8 cellular contexts compared by ENCODE assay signal in the genomic region with DNA sequence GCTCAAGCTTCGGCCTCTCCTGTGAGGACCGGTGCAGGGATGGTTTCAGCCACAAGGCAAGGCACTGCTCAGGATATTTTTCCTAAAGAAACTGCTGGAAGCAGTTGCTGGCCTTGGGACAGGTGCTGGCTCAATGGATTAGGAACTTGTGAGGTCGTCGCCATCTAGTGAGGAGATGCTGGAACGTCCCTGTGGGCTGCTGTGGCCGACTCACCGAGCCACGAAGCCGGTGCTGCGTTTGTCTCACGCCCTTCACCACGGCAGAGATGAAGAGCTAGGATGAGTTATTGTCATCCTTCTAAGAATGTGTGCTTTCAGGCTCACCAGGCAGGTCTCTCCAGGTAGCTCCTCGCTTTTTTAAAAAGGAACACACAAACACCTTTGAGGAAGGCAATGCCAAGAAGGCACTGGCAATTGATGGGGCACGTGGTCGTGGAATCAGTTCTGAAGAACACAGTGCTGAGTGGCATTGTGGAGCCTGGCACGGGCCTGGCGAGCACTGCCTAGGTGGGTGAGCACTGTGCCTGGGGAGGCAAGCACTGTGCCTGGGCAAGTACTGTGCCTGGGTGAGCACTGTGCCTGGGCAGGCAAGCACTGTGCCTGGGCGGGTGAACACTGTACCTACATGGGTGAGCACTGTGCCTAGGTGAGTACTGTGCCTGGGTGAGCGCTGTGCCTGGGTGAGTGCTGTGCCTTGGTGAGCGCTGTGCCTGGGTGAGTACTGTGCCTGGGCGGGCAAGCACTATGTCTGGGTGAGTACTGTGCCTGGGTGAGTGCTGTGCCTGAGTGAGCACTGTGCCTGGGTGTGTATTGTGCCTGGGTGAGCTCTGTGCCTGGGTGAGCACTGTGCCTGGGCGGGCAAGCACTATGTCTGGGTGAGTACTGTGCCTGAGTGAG.
DNase-seq lines count a peak whose midpoint lies in the region; TF ChIP-seq lines count a peak whose summit lies in the region.

No MANE protein-coding gene starts in this region.

- TF ChIP-seq POLR2A in spleen (IDR thresholded peaks at IDR 0.05), result no peak

- CTCF ChIA-PET in SK-N-SH (lab: Yijun Ruan, JAX), result interaction anchor here (0.6 to 0.9 kb wide), 2 partner anchors 20 to 400 kb away, joined by 3 read pairs; no protein-coding TSS in a partner anchor

- DNase-seq in KBM-7 (peak; percentile 9), SK-N-SH (peak; percentile 50), glomerular visceral epithelial cell (ENCODE audit: extremely low spot score) (peak; percentile 39), pulmonary artery endothelial cell (ENCODE audit: low read depth, low spot score) (peak; percentile 10), spleen (no peak), GM19238 (ENCODE audit: insufficient read length, low spot score) (no peak)
- DNase-seq in T-helper 2 cell treated with Interferon-gamma antibody and Interleukin-4, amounts not matched to agents 5 μg/mL and 100 μg/mL, for 36 hours (ENCODE audit: low spot score), result no peak

- H3K4me3 Mint-ChIP-seq in T-helper 2 cell treated with Interferon-gamma antibody and Interleukin-4, amounts not matched to agents 5 μg/mL and 100 μg/mL, for 36 hours, result no peak overlapping the region

- H3K27me3 Mint-ChIP-seq in T-helper 2 cell treated with Interferon-gamma antibody and Interleukin-4, amounts not matched to agents 5 μg/mL and 100 μg/mL, for 36 hours (ENCODE audit: low read depth), result peaks cover 18% of the 10 kb centered on the region

- H3K4me2 ChIP-seq in DOHH2 (ENCODE audit: low read length) (no peak overlapping the region), SK-N-SH (no peak overlapping the region)

- no peak for TF ChIP-seq EP300 in SK-N-SH (IDR thresholded peaks at IDR 0.05; ENCODE audit: borderline replicate concordance in 1 of 2, low read depth in 1 of 2, low read length in 1 of 2)

- no peaks in the 10 kb centered on the region for H4K20me1 ChIP-seq in DOHH2 (ENCODE audit: control insufficient read depth, insufficient read depth, low read depth, low read length)
- no peaks in the 10 kb centered on the region for H4K20me1 ChIP-seq in SK-N-SH (ENCODE audit: insufficient read depth)

- H3F3A ChIP-seq in DOHH2 (ENCODE audit: control insufficient read depth, insufficient read depth) (no peaks in the 10 kb centered on the region), SK-N-SH (replicated peaks; ENCODE audit: insufficient read depth) (no peaks in the 10 kb centered on the region)

- H3K36me3 Mint-ChIP-seq in T-helper 2 cell treated with Interferon-gamma antibody and Interleukin-4, amounts not matched to agents 5 μg/mL and 100 μg/mL, for 36 hours (ENCODE audit: low read depth), result no peaks in the 10 kb centered on the region

- no peak overlapping the region for H3K27ac Mint-ChIP-seq in T-helper 2 cell treated with Interferon-gamma antibody and Interleukin-4, amounts not matched to agents 5 μg/mL and 100 μg/mL, for 36 hours

- in situ Hi-C loops in KBM-7 (cut with MboI; ENCODE audit: low pct_unique_long_range_greater_than_20kb, low sequenced_read_pairs), result no loop called here

- H3K4me1 Mint-ChIP-seq in T-helper 2 cell treated with Interferon-gamma antibody and Interleukin-4, amounts not matched to agents 5 μg/mL and 100 μg/mL, for 36 hours (ENCODE audit: low read depth), result no peaks in the 10 kb centered on the region

- H3K4me3 ChIP-seq in DOHH2 (ENCODE audit: low read length) (no peak overlapping the region), SK-N-SH (ENCODE audit: low read depth in 2 of 2, low read length in 1 of 2) (no peak overlapping the region), spleen (no peak overlapping the region)

- no peak overlapping the region for H2AFZ ChIP-seq in SK-N-SH (ENCODE audit: low read depth)

- 0 out of 2 replicates have a peak, but pooled peaks cover 2% of the 10 kb centered on the region for H3K27me3 ChIP-seq in DOHH2 (ENCODE audit: control insufficient read depth, low read length)
- H3K27me3 ChIP-seq in SK-N-SH (ENCODE audit: insufficient read depth), result peaks cover 42% of the 10 kb centered on the region
- H3K27me3 ChIP-seq in spleen (replicated peaks in 1 of 7), result peaks cover 0 to 38% (median 0%) of the 10 kb centered on the region in 7 donors

- TF ChIP-seq RAD21 in SK-N-SH (IDR thresholded peaks at IDR 0.05; ENCODE audit: low read length), result peak; percentile 50

- H3K27ac ChIP-seq in DOHH2 (ENCODE audit: low read depth, low read length), result no peak overlapping the region
- no peak overlapping the region for H3K27ac ChIP-seq in SK-N-SH (ENCODE audit: low read depth in 2 of 2, low read length in 1 of 2)
- no peak overlapping the region for H3K27ac ChIP-seq in spleen

- H3K9me3 Mint-ChIP-seq in T-helper 2 cell treated with Interferon-gamma antibody and Interleukin-4, amounts not matched to agents 5 μg/mL and 100 μg/mL, for 36 hours, result no peaks in the 10 kb centered on the region

- no peaks in the 10 kb centered on the region for H3K36me3 ChIP-seq in DOHH2 (ENCODE audit: control insufficient read depth, low read length)
- no peaks in the 10 kb centered on the region for H3K36me3 ChIP-seq in SK-N-SH (replicated peaks in 1 of 2; ENCODE audit: control insufficient read depth in 1 of 2, insufficient read depth in 2 of 2, low read length in 1 of 2)
- no peaks in the 10 kb centered on the region for H3K36me3 ChIP-seq in spleen

- intact Hi-C loops in spleen (cut with DNase I; ENCODE audit: low total_unique reads), result no loop called here

- POLR2A ChIA-PET in SK-N-SH (lab: Yijun Ruan, JAX), result no interaction called here

- H3K79me2 ChIP-seq in DOHH2 (ENCODE audit: control insufficient read depth, low read length) (no peaks in the 10 kb centered on the region), SK-N-SH (ENCODE audit: insufficient read depth) (no peaks in the 10 kb centered on the region)

- WGBS in SK-N-SH (ENCODE audit: low lambda C conversion rate), result 8% methylated on average over 17 of the region's 22 CpGs
- WGBS in spleen, 5 donors, result 46 to 64% (median 57%) methylated on average over 19 to 22 of the region's 22 CpGs

- H3K9ac ChIP-seq in SK-N-SH, result no peak overlapping the region

- no peaks in the 10 kb centered on the region for H3K4me1 ChIP-seq in DOHH2 (ENCODE audit: control insufficient read depth, low read length)
- no peaks in the 10 kb centered on the region for H3K4me1 ChIP-seq in SK-N-SH (ENCODE audit: control insufficient read depth in 1 of 2, insufficient read depth in 2 of 2, low read depth in 1 of 2, low read length in 1 of 2)
- peaks cover 0 to 7% (median 0%) of the 10 kb centered on the region in 6 donors for H3K4me1 ChIP-seq in spleen

- no peaks in the 10 kb centered on the region for H3K9me2 ChIP-seq in DOHH2 (replicated peaks; ENCODE audit: control insufficient read depth, low read length)
- H3K9me2 ChIP-seq in SK-N-SH, result no peaks in the 10 kb centered on the region

- TF ChIP-seq CTCF in DOHH2 (IDR thresholded peaks at IDR 0.05; ENCODE audit: low read depth, low read length, poor library complexity, severe bottlenecking) (peak; percentile 34), SK-N-SH (IDR thresholded peaks at IDR 0.05) (peak; percentile 27), spleen (IDR thresholded peaks at IDR 0.05 in 8 of 11, conservative IDR thresholded peaks at IDR 0.05 in 3 of 11) (peak in 1 of 11 experiments; percentile 17)

- H3K9me3 ChIP-seq in DOHH2 (ENCODE audit: control insufficient read depth, insufficient read depth, low read length) (no peaks in the 10 kb centered on the region), SK-N-SH (no peaks in the 10 kb centered on the region), spleen (peaks cover 0 to 11% (median 4%) of the 10 kb centered on the region in 8 donors)

TF ChIP-seq in SK-N-SH, 30 proteins besides CTCF, POLR2A, EP300 and RAD21:
- peak; percentile 33; the same call in 1 of the 2 replicates for TF ChIP-seq SMC3 (IDR thresholded peaks at IDR 0.05; ENCODE audit: low read depth, low read length)
- no peak for TF ChIP-seq FOXM1 (IDR thresholded peaks at IDR 0.05; ENCODE audit: low read depth)

Comparison
In these comparisons a context has a peak if more than half of its experiments do, and no peak if none do; other contexts are left out.
1. DNase-seq: peak in KBM-7 (single experiment), SK-N-SH (single experiment), glomerular visceral epithelial cell (single experiment) and pulmonary artery endothelial cell (single experiment); none in spleen (single experiment), T-helper 2 cell treated with Interferon-gamma antibody and Interleukin-4, amounts not matched to agents 5 μg/mL and 100 μg/mL, for 36 hours (single experiment) and GM19238 (single experiment).